ENCODE assay signal across 21 cellular contexts in the genomic region with DNA sequence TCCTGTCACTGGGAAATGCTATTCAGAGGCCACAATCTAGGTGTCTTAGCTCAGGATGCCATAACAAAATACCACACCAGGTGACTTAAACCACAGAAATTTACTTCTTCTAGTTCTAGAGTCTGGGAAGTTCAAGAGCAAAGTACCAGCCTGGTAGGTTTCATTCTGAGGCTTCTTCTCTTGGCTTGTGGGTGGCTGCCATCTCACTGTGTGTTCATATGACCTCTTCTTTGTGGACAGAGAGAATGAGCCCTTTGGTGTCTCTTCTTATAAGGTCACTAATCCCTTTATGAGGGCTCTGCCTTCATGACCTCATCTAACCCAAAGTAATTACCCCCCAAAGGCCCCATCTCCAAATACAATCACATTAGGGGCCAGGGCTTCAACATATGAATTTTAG. TPM values are rescaled to one million over a fixed set of nuclear protein-coding genes. Genes with fewer than 3 reads are reported as not detected.
A peak's percentile ranks its signal among the peaks of the same experiment; 100 is the strongest.
DNase-seq lines count a peak whose midpoint lies in the region; ATAC-seq and TF ChIP-seq lines count a peak whose summit lies in the region.
"Had no signal": no experiment of that assay in that cellular context is flagged by ENCODE, and none has a peak within 500 bp of the region (broad histone marks: within the 10 kb centered on the region; RNA-seq: fewer than 3 reads in every experiment).

No MANE protein-coding gene starts in this region.

- no TSS peak for BruUV-seq in HCT116 (replicated peaks; lab: Mats Ljungman, UMichigan)

- H3K27me3 Mint-ChIP-seq in activated naive CD8-positive, alpha-beta T cell treated with anti-CD3 and anti-CD28 coated beads, Interleukin-2, amount 50 U/mL, for 24 hours: peaks cover 11% of the 10 kb centered on the region
- peaks cover 3% of the 10 kb centered on the region for H3K27me3 Mint-ChIP-seq in activated naive CD8-positive, alpha-beta T cell treated with anti-CD3 and anti-CD28 coated beads for 36 hours
- H3K27me3 Mint-ChIP-seq in T-cell: peaks cover 5 to 6% of the 10 kb centered on the region in 2 donors

- in situ Hi-C loops in SK-MEL-5 (cut with HindIII; ENCODE audit: low pct_unique_long_range_greater_than_20kb, low sequenced_read_pairs): no loop called here

- H3K4me1 Mint-ChIP-seq in activated naive CD8-positive, alpha-beta T cell treated with anti-CD3 and anti-CD28 coated beads, Interleukin-2, amount 50 U/mL, for 24 hours: peaks cover 21% of the 10 kb centered on the region
- peaks cover 6% of the 10 kb centered on the region for H3K4me1 Mint-ChIP-seq in activated naive CD8-positive, alpha-beta T cell treated with anti-CD3 and anti-CD28 coated beads for 36 hours
- H3K4me1 Mint-ChIP-seq in stimulated activated effector memory CD8-positive, alpha-beta T cell treated with anti-CD3 and anti-CD28 coated beads, Interleukin-12 subunit alpha, Interleukin-12 subunit beta, amount 100 ng/mL, for 72 hours: peaks cover 11% of the 10 kb centered on the region
- H3K4me1 Mint-ChIP-seq in T-cell: no peaks in the 10 kb centered on the region

- ATAC-seq in activated naive CD8-positive, alpha-beta T cell treated with anti-CD3 and anti-CD28 coated beads, Interleukin-2, amount 50 U/mL, for 24 hours: peak; percentile 50
- 0 out of 2 replicates have a peak, but pooled peaks have one; percentile 22 for ATAC-seq in HCT116
- ATAC-seq in stimulated activated effector memory CD8-positive, alpha-beta T cell treated with anti-CD3 and anti-CD28 coated beads, Interleukin-12 subunit alpha, Interleukin-12 subunit beta, amount 100 ng/mL, for 72 hours: peak; percentile 66
- ATAC-seq in T-cell (replicated peaks in 1 of 4): no peak

- H4K20me1 ChIP-seq in HCT116 (ENCODE audit: insufficient read depth): no peaks in the 10 kb centered on the region

- CTCF ChIA-PET in HCT116 (lab: Charles Lee): no interaction called here
- CTCF ChIA-PET in T-cell (lab: Charles Lee): no interaction called here

- no peak overlapping the region for H3K4me3 Mint-ChIP-seq in activated naive CD8-positive, alpha-beta T cell treated with anti-CD3 and anti-CD28 coated beads, Interleukin-2, amount 50 U/mL, for 24 hours
- no peak overlapping the region for H3K4me3 Mint-ChIP-seq in activated naive CD8-positive, alpha-beta T cell treated with anti-CD3 and anti-CD28 coated beads for 36 hours
- no peak overlapping the region for H3K4me3 Mint-ChIP-seq in stimulated activated effector memory CD8-positive, alpha-beta T cell treated with anti-CD3 and anti-CD28 coated beads, Interleukin-12 subunit alpha, Interleukin-12 subunit beta, amount 100 ng/mL, for 72 hours
- H3K4me3 Mint-ChIP-seq in T-cell: no peak overlapping the region

- no peak overlapping the region for H3K27ac Mint-ChIP-seq in activated naive CD8-positive, alpha-beta T cell treated with anti-CD3 and anti-CD28 coated beads, Interleukin-2, amount 50 U/mL, for 24 hours
- no peak overlapping the region for H3K27ac Mint-ChIP-seq in activated naive CD8-positive, alpha-beta T cell treated with anti-CD3 and anti-CD28 coated beads for 36 hours
- no peak overlapping the region for H3K27ac Mint-ChIP-seq in stimulated activated effector memory CD8-positive, alpha-beta T cell treated with anti-CD3 and anti-CD28 coated beads, Interleukin-12 subunit alpha, Interleukin-12 subunit beta, amount 100 ng/mL, for 72 hours
- no peak overlapping the region for H3K27ac Mint-ChIP-seq in T-cell
- H3K27ac Mint-ChIP-seq: CD4-positive, alpha-beta memory T cell had no signal

- no peaks in the 10 kb centered on the region for H3K27me3 ChIP-seq in HCT116 (ENCODE audit: insufficient read depth, low read length)
- H3K27me3 ChIP-seq: Peyer's patch had no signal

- no peak overlapping the region for H3K4me2 ChIP-seq in HCT116 (ENCODE audit: low read length)

- RAD21 ChIA-PET in HCT116 (lab: Charles Lee; ENCODE audit: low non-redundant PET in 1 of 2, low total read pairs in 2 of 2, uncharacterized antibody in 2 of 2, unreplicated experiment in 2 of 2): no interaction called here

- no peak for TF ChIP-seq POLR2A in HCT116 (IDR thresholded peaks at IDR 0.05; ENCODE audit: borderline replicate concordance, extremely low read depth, insufficient read depth, insufficient read length)

- no peaks in the 10 kb centered on the region for H3K36me3 Mint-ChIP-seq in activated naive CD8-positive, alpha-beta T cell treated with anti-CD3 and anti-CD28 coated beads, Interleukin-2, amount 50 U/mL, for 24 hours (ENCODE audit: low read depth)
- H3K36me3 Mint-ChIP-seq in activated naive CD8-positive, alpha-beta T cell treated with anti-CD3 and anti-CD28 coated beads for 36 hours: no peaks in the 10 kb centered on the region
- no peaks in the 10 kb centered on the region for H3K36me3 Mint-ChIP-seq in stimulated activated effector memory CD8-positive, alpha-beta T cell treated with anti-CD3 and anti-CD28 coated beads, Interleukin-12 subunit alpha, Interleukin-12 subunit beta, amount 100 ng/mL, for 72 hours
- H3K36me3 Mint-ChIP-seq in T-cell: no peaks in the 10 kb centered on the region
- H3K36me3 Mint-ChIP-seq: CD4-positive, alpha-beta memory T cell had no signal

- no peak for DNase-seq in activated naive CD8-positive, alpha-beta T cell treated with anti-CD3 and anti-CD28 coated beads, Interleukin-2, amount 50 U/mL, for 24 hours
- no peak for DNase-seq in activated naive CD8-positive, alpha-beta T cell treated with anti-CD3 and anti-CD28 coated beads for 36 hours
- DNase-seq in HCT116 (ENCODE audit: low read depth, low spot score): no peak
- DNase-seq in SK-MEL-5 (ENCODE audit: low read depth, low spot score): peak; percentile 15
- no peak for DNase-seq in stimulated activated effector memory CD8-positive, alpha-beta T cell treated with anti-CD3 and anti-CD28 coated beads, Interleukin-12 subunit alpha, Interleukin-12 subunit beta, amount 100 ng/mL, for 72 hours (ENCODE audit: low spot score in 2 of 2)
- no peak for DNase-seq in activated CD4-positive, alpha-beta T cell treated with anti-CD3 and anti-CD28 coated beads for 48 hours
- DNase-seq in T-cell: no peak
- no peak for DNase-seq in OCI-M2 (lab: John Stamatoyannopoulos, UW; ENCODE audit: unreplicated experiment)
- DNase-seq: C1 segment of cervical spinal cord; CD4-positive, alpha-beta memory T cell; COR-L47; KBM-7; NCI-H1048; NCI-H1417; NCI-H1694; NCI-H2029 treated with DMSO at 0.1 percent for 48 hours; NCI-H446 treated with DMSO at 0.1 percent for 48 hours; NCI-H526; Peyer's patch; SHP77 treated with DMSO at 0.1 percent for 48 hours had no signal

- no peak overlapping the region for H3K27ac ChIP-seq in HCT116 (ENCODE audit: low read depth, low read length)
- H3K27ac ChIP-seq: Peyer's patch, SK-N-MC had no signal

- no peaks in the 10 kb centered on the region for H3K9me3 Mint-ChIP-seq in activated naive CD8-positive, alpha-beta T cell treated with anti-CD3 and anti-CD28 coated beads, Interleukin-2, amount 50 U/mL, for 24 hours
- no peaks in the 10 kb centered on the region for H3K9me3 Mint-ChIP-seq in activated naive CD8-positive, alpha-beta T cell treated with anti-CD3 and anti-CD28 coated beads for 36 hours
- no peaks in the 10 kb centered on the region for H3K9me3 Mint-ChIP-seq in stimulated activated effector memory CD8-positive, alpha-beta T cell treated with anti-CD3 and anti-CD28 coated beads, Interleukin-12 subunit alpha, Interleukin-12 subunit beta, amount 100 ng/mL, for 72 hours
- H3K9me3 Mint-ChIP-seq in T-cell: no peaks in the 10 kb centered on the region

- intact Hi-C loops in HCT116 (cut with micrococcal nuclease): no loop called here

- no peak for TF ChIP-seq CTCF in HCT116 (IDR thresholded peaks at IDR 0.05 in 2 of 3, conservative IDR thresholded peaks at IDR 0.05 in 1 of 3; ENCODE audit: borderline replicate concordance in 1 of 3, insufficient read depth in 1 of 3, low read depth in 2 of 3, low read length in 2 of 3)

- H2AFZ ChIP-seq in HCT116 (ENCODE audit: low read depth, low read length, poor library complexity, severe bottlenecking): no peak overlapping the region

- no peak overlapping the region for H3K4me3 ChIP-seq in HCT116 (replicated peaks in 1 of 2; ENCODE audit: low read depth in 1 of 2, low read length in 2 of 2)
- H3K4me3 ChIP-seq: Peyer's patch, SK-N-MC had no signal

- no peaks in the 10 kb centered on the region for H3K9me2 ChIP-seq in HCT116 (ENCODE audit: insufficient read depth)

- H3K9me3 ChIP-seq in HCT116 (ENCODE audit: control insufficient read depth in 1 of 2, insufficient read depth in 1 of 2, low read depth in 1 of 2, low read length in 2 of 2): no peaks in the 10 kb centered on the region
- H3K9me3 ChIP-seq: Peyer's patch had no signal

- H3K4me1 ChIP-seq in HCT116 (ENCODE audit: control insufficient read depth in 1 of 2, insufficient read depth in 2 of 2, low read length in 2 of 2): peaks cover 5 to 27% of the 10 kb centered on the region in 2 experiments; a peak in 3 of 4 replicates
- H3K4me1 ChIP-seq: Peyer's patch had no signal

- POLR2A ChIA-PET in HCT116 (lab: Charles Lee) (no interaction called here), T-cell (lab: Charles Lee) (no interaction called here)

- no peaks in the 10 kb centered on the region for H3K79me2 ChIP-seq in HCT116 (ENCODE audit: insufficient read depth, low read length)

- no peaks in the 10 kb centered on the region for H3K36me3 ChIP-seq in HCT116 (ENCODE audit: control insufficient read depth in 1 of 2, insufficient read depth in 2 of 2, low read length in 2 of 2)
- H3K36me3 ChIP-seq: Peyer's patch had no signal

- no peak overlapping the region for H3K9ac ChIP-seq in HCT116 (ENCODE audit: low read length)

- no peak for TF ChIP-seq RAD21 in HCT116 (IDR thresholded peaks at IDR 0.05; ENCODE audit: low read depth)

TF ChIP-seq in HCT116, 20 proteins besides CTCF, POLR2A, EP300 and RAD21 (continues in another document):
- TF ChIP-seq FOSL1 (IDR thresholded peaks at IDR 0.05; ENCODE audit: low read depth): no peak

RNA-seq across cellular contexts. Expression of a gene that starts 57.3 kb away (rescaled TPM):
- total RNA-seq in activated naive CD8-positive, alpha-beta T cell treated with anti-CD3 and anti-CD28 coated beads for 36 hours: 10 to 100 TPM; 13.4 to 13.7 TPM
- 72.9 TPM for total RNA-seq in HCT116 (2021; ENCODE audit: unreplicated experiment)
- polyA plus RNA-seq in HCT116 (2012): 51.9 and 60.4 TPM in 2 replicates
- total RNA-seq in SK-MEL-5 (2014; rRNA removed; shearing (Covaris generic)): 74.0 and 79.5 TPM in 2 replicates
- 100 and 110 TPM in 2 replicates for polyA plus RNA-seq in SK-MEL-5 (2015; cell fraction: cytosol; rRNA removed)
- 62.4 and 93.0 TPM in 2 replicates for polyA plus RNA-seq in SK-MEL-5 (2015; cell fraction: nucleus; rRNA removed)
- 10 to 100 TPM; 11.4 to 42.4 (median 14.7) TPM for total RNA-seq in T-cell

Comparison
In these comparisons a context has a peak if more than half of its experiments do, and no peak if none do; other contexts are left out.
1. ATAC-seq: peak in activated naive CD8-positive, alpha-beta T cell treated with anti-CD3 and anti-CD28 coated beads, Interleukin-2, amount 50 U/mL, for 24 hours (single experiment), HCT116 (single experiment) and stimulated activated effector memory CD8-positive, alpha-beta T cell treated with anti-CD3 and anti-CD28 coated beads, Interleukin-12 subunit alpha, Interleukin-12 subunit beta, amount 100 ng/mL, for 72 hours (single experiment); none in T-cell (0 of 4).